ENCODE assay signal across 22 cellular contexts in the genomic region with DNA sequence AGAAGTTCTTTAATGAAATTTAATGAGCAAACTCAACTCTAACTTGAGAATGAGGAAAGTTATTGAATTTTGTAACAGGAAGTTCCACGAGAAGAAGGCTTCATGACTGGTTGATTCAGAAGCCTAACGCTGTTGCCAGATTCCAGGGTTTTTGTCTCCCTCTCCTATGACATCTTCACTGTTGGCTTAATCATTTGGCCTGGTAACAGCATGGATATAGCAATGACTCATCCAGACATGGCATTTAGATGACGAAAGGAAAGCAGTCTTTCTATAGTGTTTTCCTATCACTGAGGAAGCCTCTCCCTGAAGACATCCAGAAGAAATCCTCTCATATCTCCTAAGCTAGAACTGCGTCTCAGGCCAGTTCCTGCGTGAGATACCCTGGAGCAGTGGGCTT. TPM values are rescaled to one million over a fixed set of nuclear protein-coding genes. Genes with fewer than 3 reads are reported as not detected.
A peak's percentile ranks its signal among the peaks of the same experiment; 100 is the strongest.
DNase-seq lines count a peak whose midpoint lies in the region; ATAC-seq and TF ChIP-seq lines count a peak whose summit lies in the region.
"Had no signal": no experiment of that assay in that cellular context is flagged by ENCODE, and none has a peak within 500 bp of the region (broad histone marks: within the 10 kb centered on the region; RNA-seq: fewer than 3 reads in every experiment).

No MANE protein-coding gene starts in this region.

- H3K4me1 ChIP-seq in A673 (ENCODE audit: insufficient read depth, low read length, poor library complexity, severe bottlenecking) (no peaks in the 10 kb centered on the region), foreskin keratinocyte (no peaks in the 10 kb centered on the region)
- H3K4me1 ChIP-seq: A549, lower lobe of right lung, right lobe of liver had no signal

- CTCF ChIA-PET in A673 (lab: Charles Lee) = no interaction called here

- BruUV-seq in A673 (replicated peaks; lab: Mats Ljungman, UMichigan) = no TSS peak

- no peaks in the 10 kb centered on the region for H3K36me3 ChIP-seq in A673 (ENCODE audit: insufficient read depth, low read length, poor library complexity, severe bottlenecking)
- H3K36me3 ChIP-seq: lower lobe of right lung, right lobe of liver had no signal

- no peaks in the 10 kb centered on the region for H3K9me3 ChIP-seq in A673 (ENCODE audit: low read depth, low read length, poor library complexity, severe bottlenecking)
- H3K9me3 ChIP-seq: A549, lower lobe of right lung, right lobe of liver had no signal

- TF ChIP-seq CTCF in A673 (conservative IDR thresholded peaks at IDR 0.05; ENCODE audit: low read depth, low read length) (no peak), foreskin keratinocyte (conservative IDR thresholded peaks at IDR 0.05) (no peak)

- DNase-seq in A673 (ENCODE audit: low spot score) (peak; percentile 2), H4 (ENCODE audit: low spot score) (peak; percentile 34), SW480 (ENCODE audit: low spot score) (peak; percentile 25), foreskin keratinocyte (peak; percentile 5 to 30), cerebellar nuclear complex (lab: John Stamatoyannopoulos, UW) (no peak), SIG-M5 treated with dmso at 0.1 percent for 504 hours (lab: John Stamatoyannopoulos, UW; ENCODE audit: unreplicated experiment) (no peak), NCI-H1694 treated with DMSO at 0.1 percent for 48 hours (lab: John Stamatoyannopoulos, UW) (no peak)
- no peak for DNase-seq in stimulated activated CD4-positive, alpha-beta T cell treated with anti-CD3 and anti-CD28 coated beads, Interleukin-1b, Interleukin-23, amount 100 ng/mL, for 48 hours
- DNase-seq: activated CD4-positive, alpha-beta T cell treated with anti-CD3 and anti-CD28 coated beads, Interleukin-2, amount 50 U/mL, for 4 hours; activated T-cell treated with anti-CD3 and anti-CD28 coated beads, Interleukin-2, amount 50 U/mL, for 72 hours; amygdala; Calu3; effector CD4-positive, alpha-beta T cell; foreskin melanocyte; lower lobe of right lung; NCI-H187; right lobe of liver; Right ventricle myocardium superior had no signal

- H3K4me3 ChIP-seq in A673 (ENCODE audit: low read depth, low read length, poor library complexity, severe bottlenecking) = no peak overlapping the region
- H3K4me3 ChIP-seq: A549, GM23338, K562, lower lobe of right lung, right lobe of liver had no signal

- peak; percentile 78 for ATAC-seq in foreskin keratinocyte
- ATAC-seq: A549; activated T-cell treated with anti-CD3 and anti-CD28 coated beads, Interleukin-2, amount 50 U/mL, for 72 hours; K562; lower lobe of right lung; right lobe of liver had no signal

- POLR2A ChIA-PET in A673 (lab: Charles Lee; ENCODE audit: low non-redundant PET) = no interaction called here

- intact Hi-C loops in A673 (cut with micrococcal nuclease; ENCODE audit: unreplicated experiment) = no loop called here

- H3K27ac ChIP-seq in A673 (ENCODE audit: low read depth, low read length, poor library complexity, severe bottlenecking) (no peak overlapping the region), foreskin keratinocyte (no peak overlapping the region)
- H3K27ac ChIP-seq: A549, lower lobe of right lung, right lobe of liver had no signal

- H3K27me3 ChIP-seq in A673 (replicated peaks; ENCODE audit: insufficient read depth, low read depth, low read length, poor library complexity) = peaks cover 66% of the 10 kb centered on the region
- no peaks in the 10 kb centered on the region for H3K27me3 ChIP-seq in foreskin keratinocyte
- H3K27me3 ChIP-seq: right lobe of liver had no signal

RNA-seq across cellular contexts. Expression of gene KCNA1, which starts 9.4 kb away (rescaled TPM):
- total RNA-seq in A673 (2021) (not detected in 2 replicates), foreskin keratinocyte (not detected in 2 replicates)
- 0.37 TPM in 1 of 2 replicates, not detected in the other for total RNA-seq in H4 (2014; rRNA removed; shearing (Covaris generic))
- not detected in 2 replicates for polyA plus RNA-seq in foreskin keratinocyte
- total RNA-seq: Calu3, K562, lower lobe of right lung, right lobe of liver, Right ventricle myocardium superior, ureter had no signal
- polyA plus RNA-seq: A549, K562 had no signal

Comparison
In these comparisons a context has a peak if more than half of its experiments do, and no peak if none do; other contexts are left out.
1. DNase-seq: peak in A673 (single experiment), H4 (single experiment), SW480 (single experiment) and foreskin keratinocyte (2 of 2); none in stimulated activated CD4-positive, alpha-beta T cell treated with anti-CD3 and anti-CD28 coated beads, Interleukin-1b, Interleukin-23, amount 100 ng/mL, for 48 hours (single experiment), cerebellar nuclear complex (0 of 2), SIG-M5 treated with dmso at 0.1 percent for 504 hours (single experiment) and NCI-H1694 treated with DMSO at 0.1 percent for 48 hours (single experiment).